In genomic region chr12:12560587-12561304, GRCh38 we compare ENCODE assay signal across 8 cellular contexts. TPM values are rescaled to one million over a fixed set of nuclear protein-coding genes. Genes with fewer than 3 reads are reported as not detected.
DNase-seq lines count a peak whose midpoint lies in the region; ATAC-seq and TF ChIP-seq lines count a peak whose summit lies in the region.

No MANE protein-coding gene starts in this region.

- H3K9me3 Mint-ChIP-seq in T-helper 2 cell treated with Interferon-gamma antibody and Interleukin-4, amounts not matched to agents 5 μg/mL and 100 μg/mL, for 36 hours = no peaks in the 10 kb centered on the region
- no peaks in the 10 kb centered on the region for H3K9me3 Mint-ChIP-seq in MCF 10A (ENCODE audit: unreplicated experiment)

- TF ChIP-seq CTCF in MCF 10A (IDR thresholded peaks at IDR 0.05; ENCODE audit: unreplicated experiment) = no peak

- TSS peak; percentile 69 for BruUV-seq in MCF 10A (replicated peaks; lab: Mats Ljungman, UMichigan)

- no peak for ATAC-seq in HG03565 (IDR thresholded peaks at IDR 0.05; ENCODE audit: unreplicated experiment)

- H3K27me3 Mint-ChIP-seq in T-helper 2 cell treated with Interferon-gamma antibody and Interleukin-4, amounts not matched to agents 5 μg/mL and 100 μg/mL, for 36 hours (ENCODE audit: low read depth) = no peaks in the 10 kb centered on the region
- H3K27me3 Mint-ChIP-seq in MCF 10A (ENCODE audit: insufficient read depth, unreplicated experiment) = no peaks in the 10 kb centered on the region

- peak overlapping the region; percentile 94 for H3K27ac Mint-ChIP-seq in T-helper 2 cell treated with Interferon-gamma antibody and Interleukin-4, amounts not matched to agents 5 μg/mL and 100 μg/mL, for 36 hours
- peak overlapping the region; percentile 95 for H3K27ac Mint-ChIP-seq in MCF 10A (ENCODE audit: low read depth, unreplicated experiment)

- CTCF ChIA-PET in MCF 10A (lab: Yijun Ruan, JAX) = interaction anchor here (0.7 to 1.5 kb wide), 4 partner anchors 12 to 161 kb away, joined by 3 read pairs; no protein-coding TSS in a partner anchor

- DNase-seq in NCI-H1105 treated with DMSO at 0.1 percent for 48 hours (lab: John Stamatoyannopoulos, UW) = peak; percentile 63
- no peak for DNase-seq in NCI-H1105 (lab: John Stamatoyannopoulos, UW)
- peak; percentile 83 for DNase-seq in M059J (ENCODE audit: low read depth)
- peak; percentile 53 for DNase-seq in T-helper 2 cell treated with Interferon-gamma antibody and Interleukin-4, amounts not matched to agents 5 μg/mL and 100 μg/mL, for 36 hours (ENCODE audit: low spot score)
- peak; percentile 86 for DNase-seq in MCF 10A (ENCODE audit: unreplicated experiment)
- DNase-seq in islet precursor cell = peak; percentile 64
- peak; percentile 9 for DNase-seq in stimulated activated CD4-positive, alpha-beta T cell treated with anti-CD3 and anti-CD28 coated beads, Interleukin-12 subunit alpha, Interleukin-12 subunit beta, amount 100 ng/mL, for 4 hours

- H3K4me3 Mint-ChIP-seq in T-helper 2 cell treated with Interferon-gamma antibody and Interleukin-4, amounts not matched to agents 5 μg/mL and 100 μg/mL, for 36 hours = peak overlapping the region; percentile 91
- H3K4me3 Mint-ChIP-seq in MCF 10A (ENCODE audit: unreplicated experiment) = peak overlapping the region; percentile 69

- intact Hi-C loops in MCF 10A (cut with micrococcal nuclease) = loop anchor here (1.0 to 2.0 kb wide), 2 partner anchors 96 to 162 kb away; no protein-coding TSS in a partner anchor

- peaks cover 18% of the 10 kb centered on the region for H3K36me3 Mint-ChIP-seq in T-helper 2 cell treated with Interferon-gamma antibody and Interleukin-4, amounts not matched to agents 5 μg/mL and 100 μg/mL, for 36 hours (ENCODE audit: low read depth)
- no peaks in the 10 kb centered on the region for H3K36me3 Mint-ChIP-seq in MCF 10A (ENCODE audit: insufficient read depth, unreplicated experiment)

- H3K4me1 Mint-ChIP-seq in T-helper 2 cell treated with Interferon-gamma antibody and Interleukin-4, amounts not matched to agents 5 μg/mL and 100 μg/mL, for 36 hours (ENCODE audit: low read depth) = peaks cover 35% of the 10 kb centered on the region
- H3K4me1 Mint-ChIP-seq in MCF 10A (ENCODE audit: insufficient read depth, unreplicated experiment) = peaks cover 30% of the 10 kb centered on the region

- POLR2A ChIA-PET in MCF 10A (lab: Yijun Ruan, JAX) = interaction anchor here (0.6 to 4.7 kb wide), 28 partner anchors 9 to 204 kb away, joined by 3 to 41 read pairs (median 5); partner anchors contain the start of genes BORCS5, CREBL2 and GPR19

RNA-seq across cellular contexts. Expression of gene DUSP16, which starts 1.9 kb away (rescaled TPM):
- total RNA-seq in M059J (2014; rRNA removed; shearing (Covaris generic)) = 11.1 and 13.3 TPM in 2 replicates
- total RNA-seq in MCF 10A (2022) = 18.9 and 20.7 TPM in 2 replicates

RNA-seq across cellular contexts. Expression of gene CREBL2, which starts 50.9 kb away (rescaled TPM):
- 22.9 and 37.3 TPM in 2 replicates for total RNA-seq in M059J (2014; rRNA removed; shearing (Covaris generic))
- 17.4 and 22.5 TPM in 2 replicates for total RNA-seq in MCF 10A (2022)
